6 cellular contexts compared by ENCODE assay signal in the genomic region with DNA sequence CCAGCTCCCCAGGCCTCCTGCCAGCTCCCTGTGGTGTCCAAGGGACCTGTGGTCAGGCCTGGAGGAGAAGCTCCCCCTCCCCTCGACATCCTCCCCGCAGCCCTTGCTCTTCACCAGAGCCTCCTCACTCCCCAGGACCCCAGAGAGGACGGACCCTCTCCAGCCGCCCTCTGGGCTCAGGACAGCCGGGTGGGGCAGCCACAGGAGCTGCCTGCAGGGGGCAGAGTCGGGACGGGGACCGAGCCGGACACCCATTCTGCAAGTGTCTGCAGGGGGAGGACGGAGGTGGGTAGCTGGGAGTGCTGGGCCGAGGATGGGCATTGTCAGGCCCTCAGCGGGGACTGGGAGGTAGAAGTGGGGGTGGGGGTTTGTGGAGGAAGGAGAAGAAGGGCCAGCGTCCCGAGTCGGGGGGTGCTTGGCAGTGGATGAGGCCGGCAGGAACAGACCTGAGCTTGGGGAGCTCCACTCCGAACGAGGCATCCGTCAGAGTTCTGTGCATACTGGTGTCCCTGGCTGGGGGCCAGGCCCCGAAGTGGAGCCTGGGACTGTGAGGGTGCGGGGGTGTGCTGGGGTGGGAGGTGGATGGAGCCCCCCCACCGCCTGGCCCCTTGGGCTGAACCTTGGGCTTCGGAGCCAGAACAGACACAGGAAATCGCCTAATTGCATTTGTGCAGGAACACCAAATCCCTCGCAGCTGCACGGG. TPM values are rescaled to one million over a fixed set of nuclear protein-coding genes. Genes with fewer than 3 reads are reported as not detected.
DNase-seq lines count a peak whose midpoint lies in the region; ATAC-seq and TF ChIP-seq lines count a peak whose summit lies in the region.

No MANE protein-coding gene starts in this region.

- peak; percentile 26 for DNase-seq in activated naive CD4-positive, alpha-beta T cell treated with anti-CD3 and anti-CD28 coated beads, Interleukin-2, amount 10 ng/mL, durations not matched to agents 7 days and 5 days
- no peak for DNase-seq in activated naive CD4-positive, alpha-beta T cell (lab: John Stamatoyannopoulos, UW)
- DNase-seq in epithelial cell of proximal tubule (ENCODE audit: low read depth) (no peak), smooth muscle cell of the brain vasculature (ENCODE audit: low read depth, low spot score) (peak; percentile 46), ureter (ENCODE audit: low spot score) (no peak)

- peaks cover 25% of the 10 kb centered on the region for H3K4me1 Mint-ChIP-seq in activated naive CD4-positive, alpha-beta T cell treated with anti-CD3 and anti-CD28 coated beads, Interleukin-2, amount 10 ng/mL, durations not matched to agents 7 days and 5 days

- H3K36me3 Mint-ChIP-seq in activated naive CD4-positive, alpha-beta T cell treated with anti-CD3 and anti-CD28 coated beads, Interleukin-2, amount 10 ng/mL, durations not matched to agents 7 days and 5 days: no peaks in the 10 kb centered on the region

- TF ChIP-seq CTCF in epithelial cell of proximal tubule (conservative IDR thresholded peaks at IDR 0.05; ENCODE audit: low read depth, low read length): peak; percentile 52

- H3K4me3 ChIP-seq in epithelial cell of proximal tubule (ENCODE audit: low read depth, low read length): no peak overlapping the region

- H3K4me3 Mint-ChIP-seq in activated naive CD4-positive, alpha-beta T cell treated with anti-CD3 and anti-CD28 coated beads, Interleukin-2, amount 10 ng/mL, durations not matched to agents 7 days and 5 days: no peak overlapping the region

- no peaks in the 10 kb centered on the region for H3K9me3 Mint-ChIP-seq in activated naive CD4-positive, alpha-beta T cell treated with anti-CD3 and anti-CD28 coated beads, Interleukin-2, amount 10 ng/mL, durations not matched to agents 7 days and 5 days

- CTCF ChIA-PET in activated naive CD4-positive, alpha-beta T cell treated with anti-CD3 and anti-CD28 coated beads, Interleukin-2, amount 10 ng/mL, durations not matched to agents 7 days and 5 days (lab: Charles Lee): interaction anchor here (0.5 to 2.2 kb wide), 3 partner anchors 12 to 69 kb away, joined by 3 to 5 read pairs (median 5); no protein-coding TSS in a partner anchor

- no peak for ATAC-seq in GM18909 (IDR thresholded peaks at IDR 0.05; ENCODE audit: poor library complexity, unreplicated experiment)

- no peaks in the 10 kb centered on the region for H3K27me3 Mint-ChIP-seq in activated naive CD4-positive, alpha-beta T cell treated with anti-CD3 and anti-CD28 coated beads, Interleukin-2, amount 10 ng/mL, durations not matched to agents 7 days and 5 days

- no peak overlapping the region for H3K27ac Mint-ChIP-seq in activated naive CD4-positive, alpha-beta T cell treated with anti-CD3 and anti-CD28 coated beads, Interleukin-2, amount 10 ng/mL, durations not matched to agents 7 days and 5 days

RNA-seq across cellular contexts. Expression of gene PRR33, which starts 15.2 kb away (rescaled TPM):
- not detected in 2 replicates for total RNA-seq in epithelial cell of proximal tubule
- total RNA-seq in ureter: not detected

RNA-seq across cellular contexts. Expression of gene LSP1, which starts 23.6 kb away (rescaled TPM):
- 0.58 TPM in 1 of 2 replicates, not detected in the other for total RNA-seq in epithelial cell of proximal tubule
- 47.4 TPM for total RNA-seq in ureter

RNA-seq across cellular contexts. Expression of gene TNNI2, which starts 37.7 kb away (rescaled TPM):
- total RNA-seq in epithelial cell of proximal tubule (not detected in 2 replicates), ureter (45.0 TPM)

RNA-seq across cellular contexts. Expression of gene SYT8, which starts 41.7 kb away (rescaled TPM):
- total RNA-seq in epithelial cell of proximal tubule (0.81 TPM in 1 of 2 replicates, not detected in the other), ureter (159 TPM)

RNA-seq across cellular contexts. Expression of gene TNNT3, which starts 43.0 kb away (rescaled TPM):
- total RNA-seq in epithelial cell of proximal tubule (not detected in 2 replicates), ureter (57.7 TPM)

Comparison
In these comparisons a context has a peak if more than half of its experiments do, and no peak if none do; other contexts are left out.
1. DNase-seq: peak in activated naive CD4-positive, alpha-beta T cell treated with anti-CD3 and anti-CD28 coated beads, Interleukin-2, amount 10 ng/mL, durations not matched to agents 7 days and 5 days (single experiment) and smooth muscle cell of the brain vasculature (single experiment); none in activated naive CD4-positive, alpha-beta T cell (0 of 4), epithelial cell of proximal tubule (single experiment) and ureter (single experiment).
2. RNA of gene LSP1, which starts 23.6 kb away (total RNA-seq): 47.4 TPM in ureter (single experiment); 0.58 TPM in epithelial cell of proximal tubule; every median in the first group is over 10 times any median in the second.
3. RNA of gene TNNI2, which starts 37.7 kb away (total RNA-seq): 45.0 TPM in ureter (single experiment); not detected in epithelial cell of proximal tubule; every median in the first group is over 10 times any median in the second.